Comparison of ENCODE assay signal across 13 cellular contexts in genomic region chr18:21638822-21639221, GRCh38. TPM values are rescaled to one million over a fixed set of nuclear protein-coding genes. Genes with fewer than 3 reads are reported as not detected.
DNase-seq lines count a peak whose midpoint lies in the region; ATAC-seq, FAIRE-seq and TF ChIP-seq lines count a peak whose summit lies in the region.
"Had no signal": no experiment of that assay in that cellular context is flagged by ENCODE, and none has a peak within 500 bp of the region (broad histone marks: within the 10 kb centered on the region; RNA-seq: fewer than 3 reads in every experiment).

No MANE protein-coding gene starts in this region.

- H3K27me3 Mint-ChIP-seq in Caco-2 (ENCODE audit: insufficient read depth, unreplicated experiment) (no peaks in the 10 kb centered on the region), neural progenitor cell (ENCODE audit: insufficient read depth, low read depth) (peaks cover 7% of the 10 kb centered on the region)
- no peaks in the 10 kb centered on the region for H3K27me3 Mint-ChIP-seq in activated CD4-positive, alpha-beta memory T cell treated with anti-CD3 and anti-CD28 coated beads for 36 hours

- FAIRE-seq in A549 (lab: Jason Lieb, UNC): no peak

- H3K4me1 Mint-ChIP-seq in Caco-2 (ENCODE audit: low read depth, unreplicated experiment) (peaks cover 8% of the 10 kb centered on the region), neural progenitor cell (peaks cover 5% of the 10 kb centered on the region)
- peaks cover 8% of the 10 kb centered on the region for H3K4me1 Mint-ChIP-seq in activated CD4-positive, alpha-beta memory T cell treated with anti-CD3 and anti-CD28 coated beads for 36 hours (ENCODE audit: low read depth)

- H4K20me1 ChIP-seq in neural progenitor cell (ENCODE audit: low read depth): no peaks in the 10 kb centered on the region

- no peak overlapping the region for H3K4me3 ChIP-seq in A549
- no peak overlapping the region for H3K4me3 ChIP-seq in Caco-2 (ENCODE audit: low read depth, low read length)
- H3K4me3 ChIP-seq in neural progenitor cell: no peak overlapping the region
- H3K4me3 ChIP-seq: MG63 had no signal

- no peak for TF ChIP-seq CTCF in A549 (IDR thresholded peaks at IDR 0.05)
- no peak for TF ChIP-seq CTCF in Caco-2 (IDR thresholded peaks at IDR 0.05; ENCODE audit: insufficient read depth in 1 of 2, low read depth in 1 of 2, low read length in 1 of 2, severe bottlenecking in 1 of 2, unreplicated experiment in 1 of 2)
- no peak for TF ChIP-seq CTCF in VCaP (conservative IDR thresholded peaks at IDR 0.05)
- no peak for TF ChIP-seq CTCF in neural progenitor cell (IDR thresholded peaks at IDR 0.05)

- intact Hi-C loops in Caco-2 (cut with micrococcal nuclease; ENCODE audit: unreplicated experiment): loop anchor here (10.0 kb wide), 1 partner anchor 106 kb away; the partner anchor contains the start of gene MIB1
- intact Hi-C loops in activated CD4-positive, alpha-beta memory T cell treated with anti-CD3 and anti-CD28 coated beads for 36 hours (cut with micrococcal nuclease): no loop called here

- H3K9me3 Mint-ChIP-seq in Caco-2 (ENCODE audit: unreplicated experiment) (no peaks in the 10 kb centered on the region), neural progenitor cell (no peaks in the 10 kb centered on the region)
- H3K9me3 Mint-ChIP-seq in activated CD4-positive, alpha-beta memory T cell treated with anti-CD3 and anti-CD28 coated beads for 36 hours: no peaks in the 10 kb centered on the region

- DNase-seq in A549 (ENCODE audit: low read depth in 1 of 2, low spot score in 1 of 2): no peak
- DNase-seq in Caco-2: no peak
- DNase-seq in neural progenitor cell (ENCODE audit: low spot score): no peak
- no peak for DNase-seq in NK-92 treated with Interleukin-12 subunit alpha and Interleukin-12 subunit beta, amount 100 ng/mL, for 24 hours (lab: John Stamatoyannopoulos, UW)
- DNase-seq in activated CD4-positive, alpha-beta memory T cell treated with anti-CD3 and anti-CD28 coated beads for 36 hours: no peak
- DNase-seq: DMS 273 treated with DMSO at 0.1 percent for 48 hours, MG63, NCI-H1092, NCI-H2081 treated with DMSO at 0.1 percent for 48 hours, NCI-H510A, NCI-H774 had no signal

- H3K4me1 ChIP-seq in A549 (peaks cover 20% of the 10 kb centered on the region), Caco-2 (peaks cover 12% of the 10 kb centered on the region), neural progenitor cell (no peaks in the 10 kb centered on the region)

- no TSS peak for BruUV-seq in Caco-2 (replicated peaks; lab: Mats Ljungman, UMichigan)

- H3K4me3 Mint-ChIP-seq in Caco-2 (ENCODE audit: unreplicated experiment) (no peak overlapping the region), neural progenitor cell (no peak overlapping the region)
- H3K4me3 Mint-ChIP-seq in activated CD4-positive, alpha-beta memory T cell treated with anti-CD3 and anti-CD28 coated beads for 36 hours: no peak overlapping the region

- POLR2A ChIA-PET in A549 (lab: Yijun Ruan, JAX): interaction anchor here (0.7 kb wide), 1 partner anchor 193 kb away, joined by 5 read pairs; no protein-coding TSS in a partner anchor
- POLR2A ChIA-PET in Caco-2 (lab: Charles Lee): no interaction called here
- POLR2A ChIA-PET in activated CD4-positive, alpha-beta memory T cell treated with anti-CD3 and anti-CD28 coated beads for 36 hours (lab: Charles Lee): no interaction called here

- TF ChIP-seq RAD21 in A549 (conservative IDR thresholded peaks at IDR 0.05 in 1 of 2, IDR thresholded peaks at IDR 0.05 in 1 of 2): no peak

- H3K27ac Mint-ChIP-seq in Caco-2 (ENCODE audit: unreplicated experiment) (peak overlapping the region; percentile 9), neural progenitor cell (no peak overlapping the region)
- no peak overlapping the region for H3K27ac Mint-ChIP-seq in activated CD4-positive, alpha-beta memory T cell treated with anti-CD3 and anti-CD28 coated beads for 36 hours

- H3K36me3 Mint-ChIP-seq in Caco-2 (ENCODE audit: insufficient read depth, unreplicated experiment) (peaks cover 53% of the 10 kb centered on the region), neural progenitor cell (peaks cover 12% of the 10 kb centered on the region)
- H3K36me3 Mint-ChIP-seq in activated CD4-positive, alpha-beta memory T cell treated with anti-CD3 and anti-CD28 coated beads for 36 hours: no peaks in the 10 kb centered on the region

- no peak for TF ChIP-seq POLR2A in A549 (IDR thresholded peaks at IDR 0.05; ENCODE audit: low read length)

- H3K4me2 ChIP-seq in A549 (peak overlapping the region; percentile 60), neural progenitor cell (no peak overlapping the region)

- H3K27me3 ChIP-seq in Caco-2 (replicated peaks; ENCODE audit: control insufficient read depth, insufficient read depth, low read length): no peaks in the 10 kb centered on the region
- H3K27me3 ChIP-seq in neural progenitor cell: no peaks in the 10 kb centered on the region
- H3K27me3 ChIP-seq: MG63 had no signal

- WGBS in A549 (ENCODE audit: missing lambda C conversion rate): 62% methylated on average over 3 of the region's 3 CpGs

- ATAC-seq in A549 (no peak), GM21423 (IDR thresholded peaks at IDR 0.05; ENCODE audit: unreplicated experiment) (no peak)

- TF ChIP-seq EP300 in A549 (IDR thresholded peaks at IDR 0.05): no peak

- peaks cover 31% of the 10 kb centered on the region for H3F3A ChIP-seq in neural progenitor cell (ENCODE audit: low read depth)

- H3K27ac ChIP-seq in A549 (peak overlapping the region; percentile 25 to 62; a peak in 3 of 6 replicates), VCaP (peak overlapping the region; percentile 44), neural progenitor cell (peak overlapping the region; percentile 46)

- no peaks in the 10 kb centered on the region; the same call in 1 of the 2 replicates for H3K36me3 ChIP-seq in Caco-2 (ENCODE audit: control insufficient read depth, insufficient read depth, low read length)
- no peaks in the 10 kb centered on the region for H3K36me3 ChIP-seq in neural progenitor cell

- H3K79me2 ChIP-seq in neural progenitor cell (ENCODE audit: low read depth): no peaks in the 10 kb centered on the region

- H2AFZ ChIP-seq in neural progenitor cell (replicated peaks): no peak overlapping the region

- H3K9ac ChIP-seq in neural progenitor cell: no peak overlapping the region

- CTCF ChIA-PET in A549 (lab: Yijun Ruan, JAX): no interaction called here
- CTCF ChIA-PET in Caco-2 (lab: Charles Lee): interaction anchor here (1.0 kb wide), 1 partner anchor 38 kb away, joined by 3 read pairs; the partner anchor contains the start of gene ESCO1
- CTCF ChIA-PET in activated CD4-positive, alpha-beta memory T cell treated with anti-CD3 and anti-CD28 coated beads for 36 hours (lab: Charles Lee): no interaction called here

- no peaks in the 10 kb centered on the region for H3K9me3 ChIP-seq in A549
- no peaks in the 10 kb centered on the region for H3K9me3 ChIP-seq in Caco-2
- H3K9me3 ChIP-seq in neural progenitor cell (ENCODE audit: low read depth): no peaks in the 10 kb centered on the region
- H3K9me3 ChIP-seq: MG63 had no signal

TF ChIP-seq in A549, 52 proteins besides CTCF, POLR2A, EP300 and RAD21:
- TF ChIP-seq PHF8 (IDR thresholded peaks at IDR 0.05; ENCODE audit: borderline replicate concordance, low read depth) (no peak), KDM5A (IDR thresholded peaks at IDR 0.05) (no peak), HOXA7 (CRISPR knock-in tag; IDR thresholded peaks at IDR 0.05) (no peak), NPAS2 (CRISPR knock-in tag; IDR thresholded peaks at IDR 0.05; ENCODE audit: borderline replicate concordance) (no peak), HOXB5 (CRISPR knock-in tag; IDR thresholded peaks at IDR 0.05) (no peak), ZC3H11A (IDR thresholded peaks at IDR 0.05) (no peak), ZSCAN20 (CRISPR knock-in tag; IDR thresholded peaks at IDR 0.05) (no peak), FOXS1 (CRISPR knock-in tag; IDR thresholded peaks at IDR 0.05) (no peak), NFE2L2 (conservative IDR thresholded peaks at IDR 0.05; ENCODE audit: low read length) (no peak), CBX8 (IDR thresholded peaks at IDR 0.05) (no peak), HOXB13 (CRISPR knock-in tag; IDR thresholded peaks at IDR 0.05; ENCODE audit: low read depth) (no peak)
- TF ChIP-seq, protein P1, sequence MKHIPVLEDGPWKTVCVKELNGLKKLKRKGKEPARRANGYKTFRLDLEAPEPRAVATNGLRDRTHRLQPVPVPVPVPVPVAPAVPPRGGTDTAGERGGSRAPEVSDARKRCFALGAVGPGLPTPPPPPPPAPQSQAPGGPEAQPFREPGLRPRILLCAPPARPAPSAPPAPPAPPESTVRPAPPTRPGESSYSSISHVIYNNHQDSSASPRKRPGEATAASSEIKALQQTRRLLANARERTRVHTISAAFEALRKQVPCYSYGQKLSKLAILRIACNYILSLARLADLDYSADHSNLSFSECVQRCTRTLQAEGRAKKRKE (CRISPR knock-in tag; IDR thresholded peaks at IDR 0.05; ENCODE audit: low read depth): no peak
TF ChIP-seq in A549: peak in this region for 0.

RNA-seq across cellular contexts. Expression of gene SNRPD1, which starts 26.7 kb away (rescaled TPM):
- polyA plus RNA-seq in A549 (2011; rRNA removed): 49.3 and 139 TPM in 2 replicates
- polyA plus RNA-seq in A549 (2012; cell fraction: cytosol; rRNA removed): 17.5 and 30.1 TPM in 2 replicates
- polyA plus RNA-seq in A549 (2012; cell fraction: nucleus; rRNA removed): 3.2 and 8.6 TPM in 2 replicates
- polyA plus RNA-seq in A549 (2017; fragmentation: RNase III; extraction: RNeasy Plus Mini Kit Qiagen cat#74134 plus additional on column Dnase treatment): 356 to 402 TPM (median 378 TPM) in 3 replicates
- 14.7 and 27.8 TPM in 2 replicates for polyA minus RNA-seq in A549 (2011; rRNA and poly(A)+ RNA removed)
- 129 and 134 TPM in 2 replicates for total RNA-seq in Caco-2 (2022)
- total RNA-seq in neural progenitor cell (ENCODE audit: low replicate concordance): 123 and 128 TPM in 2 replicates
- 100 to 1,000 TPM; 153 to 164 TPM for total RNA-seq in activated CD4-positive, alpha-beta memory T cell treated with anti-CD3 and anti-CD28 coated beads for 36 hours

RNA-seq across cellular contexts. Expression of gene ESCO1, which starts 38.3 kb away (rescaled TPM):
- polyA plus RNA-seq in A549 (2011; rRNA removed) (9.1 and 13.2 TPM in 2 replicates), A549 (2017; fragmentation: RNase III; extraction: RNeasy Plus Mini Kit Qiagen cat#74134 plus additional on column Dnase treatment) (7.2 to 7.9 TPM (median 7.7 TPM) in 3 replicates)
- polyA plus RNA-seq in A549 (2012; cell fraction: cytosol; rRNA removed): 1.4 and 1.7 TPM in 2 replicates
- 2.6 and 3.4 TPM in 2 replicates for polyA plus RNA-seq in A549 (2012; cell fraction: nucleus; rRNA removed)
- 3.2 and 3.3 TPM in 2 replicates for polyA minus RNA-seq in A549 (2011; rRNA and poly(A)+ RNA removed)
- total RNA-seq in Caco-2 (2022) (23.0 and 24.2 TPM in 2 replicates), neural progenitor cell (ENCODE audit: low replicate concordance) (27.4 and 48.8 TPM in 2 replicates)
- total RNA-seq in activated CD4-positive, alpha-beta memory T cell treated with anti-CD3 and anti-CD28 coated beads for 36 hours: 10 to 100 TPM; 18.6 to 22.0 TPM
